ENCODE assay signal across 10 cellular contexts in genomic region chr11:86062719-86063118, GRCh38. TPM values are rescaled to one million over a fixed set of nuclear protein-coding genes. Genes with fewer than 3 reads are reported as not detected.
DNase-seq lines count a peak whose midpoint lies in the region; ATAC-seq, FAIRE-seq and TF ChIP-seq lines count a peak whose summit lies in the region.
"Had no signal": no experiment of that assay in that cellular context is flagged by ENCODE, and none has a peak within 500 bp of the region (broad histone marks: within the 10 kb centered on the region; RNA-seq: fewer than 3 reads in every experiment).

No MANE protein-coding gene starts in this region.

- H3K9ac ChIP-seq in skeletal muscle satellite cell (ENCODE audit: low read depth, low read length), result peak overlapping the region; percentile 70

- no peak for TF ChIP-seq POLR2A in GM12892 (IDR thresholded peaks at IDR 0.05; ENCODE audit: low read depth, low read length)

- peak overlapping the region; percentile 99 for H3K27ac Mint-ChIP-seq in T-helper 17 cell

- ATAC-seq in T-helper 17 cell (peak; percentile 57), GM18498 (IDR thresholded peaks at IDR 0.05; ENCODE audit: unreplicated experiment) (no peak), HG02938 (IDR thresholded peaks at IDR 0.05; ENCODE audit: unreplicated experiment) (no peak)

- H3K4me3 Mint-ChIP-seq in T-helper 17 cell, result peak overlapping the region; percentile 72

- peaks cover 55% of the 10 kb centered on the region for H3K4me1 Mint-ChIP-seq in T-helper 17 cell

- peaks cover under 1% of the 10 kb centered on the region for H3K36me3 Mint-ChIP-seq in T-helper 17 cell (ENCODE audit: low read depth)

- H3K36me3 ChIP-seq in skeletal muscle satellite cell (ENCODE audit: insufficient read depth, low read length), result no peaks in the 10 kb centered on the region
- H3K36me3 ChIP-seq: adrenal gland had no signal

- H3K9me3 ChIP-seq in T-helper 17 cell (ENCODE audit: control insufficient read depth, low read length, poor library complexity, severe bottlenecking) (no peaks in the 10 kb centered on the region), skeletal muscle satellite cell (replicated peaks; ENCODE audit: low read length) (no peaks in the 10 kb centered on the region)
- H3K9me3 ChIP-seq: adrenal gland had no signal

- no peak for DNase-seq in GM19239 (ENCODE audit: insufficient read length, low spot score)
- no peak for DNase-seq in T-helper 17 cell
- DNase-seq in fibroblast of mammary gland (ENCODE audit: low read depth), result peak; percentile 21
- DNase-seq in GM12892 (ENCODE audit: insufficient read length), result no peak
- no peak for DNase-seq in 8988T
- DNase-seq: adrenal gland, SIG-M5 had no signal

- H3K27me3 ChIP-seq in skeletal muscle satellite cell (ENCODE audit: control insufficient read depth, insufficient read depth, low read length), result no peaks in the 10 kb centered on the region
- H3K27me3 ChIP-seq: adrenal gland had no signal

- H3K4me3 ChIP-seq in fibroblast of mammary gland (ENCODE audit: control insufficient read depth, low read depth, low read length), result no peak overlapping the region
- no peak overlapping the region for H3K4me3 ChIP-seq in skeletal muscle satellite cell (ENCODE audit: low read length)

- FAIRE-seq in GM19239 (lab: Jason Lieb, UNC) (peak; percentile 26), GM12892 (lab: Jason Lieb, UNC) (no peak)

- peak overlapping the region; percentile 83 for H3K4me2 ChIP-seq in skeletal muscle satellite cell (ENCODE audit: low read length)

- TF ChIP-seq CTCF in fibroblast of mammary gland (conservative IDR thresholded peaks at IDR 0.05; ENCODE audit: control insufficient read depth, insufficient read depth, low read depth, low read length), result no peak

- peaks cover 41% of the 10 kb centered on the region for H3K4me1 ChIP-seq in skeletal muscle satellite cell (ENCODE audit: control insufficient read depth, insufficient read depth, low read length)

- H3K27me3 Mint-ChIP-seq in T-helper 17 cell, result no peaks in the 10 kb centered on the region

RNA-seq across cellular contexts. Expression of gene PICALM, which starts 6.2 kb away (rescaled TPM):
- 100 to 1,000 TPM; 122 to 124 TPM for total RNA-seq in T-helper 17 cell
- 166 and 219 TPM in 2 replicates for total RNA-seq in skeletal muscle satellite cell (2012; rRNA removed)
- 31.8 TPM for polyA plus RNA-seq in GM12892 (2012; ENCODE audit: missing spikeins)
